12 cellular contexts compared by ENCODE assay signal in genomic region chr10:18144928-18145327, GRCh38. TPM values are rescaled to one million over a fixed set of nuclear protein-coding genes. Genes with fewer than 3 reads are reported as not detected.
DNase-seq lines count a peak whose midpoint lies in the region; ATAC-seq, FAIRE-seq and TF ChIP-seq lines count a peak whose summit lies in the region.
"Had no signal": no experiment of that assay in that cellular context is flagged by ENCODE, and none has a peak within 500 bp of the region (broad histone marks: within the 10 kb centered on the region; RNA-seq: fewer than 3 reads in every experiment).

No MANE protein-coding gene starts in this region.

- DNase-seq in GM23248 (peak; percentile 31), RWPE1 (ENCODE audit: low spot score) (no peak), fibroblast of the aortic adventitia (ENCODE audit: low read depth) (peak; percentile 54), pancreas (peak; percentile 43 to 79 (median 70)), NCI-H2196 (lab: John Stamatoyannopoulos, UW; ENCODE audit: unreplicated experiment) (no peak)
- DNase-seq in activated CD4-positive, alpha-beta T cell treated with anti-CD3 and anti-CD28 coated beads, Interleukin-2, amount 50 U/mL, for 1 hour, result no peak
- DNase-seq in stimulated activated CD8-positive, alpha-beta memory T cell treated with anti-CD3 and anti-CD28 coated beads, Interleukin-4, amount 100 ng/mL, for 48 hours, result no peak
- DNase-seq: activated CD4-positive, alpha-beta T cell treated with anti-CD3 and anti-CD28 coated beads, Interleukin-2, amount 50 U/mL, for 48 hours; Caco-2; NCI-H446 treated with DMSO at 0.1 percent for 48 hours; T-cell had no signal

- H3K9me2 ChIP-seq in GM23248 (ENCODE audit: insufficient read depth), result no peaks in the 10 kb centered on the region

- no peaks in the 10 kb centered on the region for H3K36me3 ChIP-seq in GM23248 (ENCODE audit: low read depth)
- no peaks in the 10 kb centered on the region for H3K36me3 ChIP-seq in pancreas

- H3K27ac ChIP-seq in GM23248, result no peak overlapping the region
- peak overlapping the region; percentile 32; the same call in 1 of the 2 replicates for H3K27ac ChIP-seq in RWPE1
- H3K27ac ChIP-seq in pancreas, result no peak overlapping the region

- CTCF ChIA-PET in RWPE1 (lab: Yijun Ruan, JAX), result interaction anchor here (0.5 kb wide), 1 partner anchor 60 kb away, joined by 4 read pairs; no protein-coding TSS in a partner anchor

- H4K20me1 ChIP-seq in GM23248 (ENCODE audit: insufficient read depth), result no peaks in the 10 kb centered on the region

- in situ Hi-C loops in GM23248 (cut with MboI), result no loop called here

- H3K79me2 ChIP-seq in GM23248 (ENCODE audit: insufficient read depth), result no peaks in the 10 kb centered on the region

- H3K4me3 ChIP-seq in GM23248 (no peak overlapping the region), fibroblast of the aortic adventitia (ENCODE audit: low read depth, low read length) (no peak overlapping the region), pancreas (no peak overlapping the region)

- H3F3A ChIP-seq in GM23248 (ENCODE audit: insufficient read depth), result peaks cover 11% of the 10 kb centered on the region; the same call in 1 of the 2 replicates

- no peaks in the 10 kb centered on the region for H3K4me1 ChIP-seq in GM23248 (ENCODE audit: insufficient read depth)
- peaks cover under 1 to 9% (median 5%) of the 10 kb centered on the region in 3 donors for H3K4me1 ChIP-seq in pancreas

- no peak overlapping the region for H3K9ac ChIP-seq in GM23248

- no peaks in the 10 kb centered on the region for H3K9me3 ChIP-seq in GM23248 (ENCODE audit: low read depth)
- H3K9me3 ChIP-seq in pancreas, result no peaks in the 10 kb centered on the region
- H3K9me3 ChIP-seq: Caco-2 had no signal

- H3K4me2 ChIP-seq in GM23248 (ENCODE audit: unreplicated experiment), result no peak overlapping the region

- POLR2A ChIA-PET in RWPE1 (lab: Yijun Ruan, JAX; ENCODE audit: low non-redundant PET), result no interaction called here

- WGBS in GM23248 (ENCODE audit: low coverage in 1 of 2, low lambda C conversion rate in 2 of 2, missing lambda C conversion rate in 2 of 2), 2 experiments, result 60 to 61% methylated on average over 6 of the region's 6 CpGs
- WGBS in pancreas, 2 donors, result 28 to 29% methylated on average over 6 of the region's 6 CpGs

- H2AFZ ChIP-seq in GM23248, result no peak overlapping the region

- H3K27me3 ChIP-seq in GM23248 (replicated peaks; ENCODE audit: insufficient read depth) (peaks cover 14% of the 10 kb centered on the region), pancreas (no peaks in the 10 kb centered on the region)

- peak; percentile 27 to 60 (median 52) for ATAC-seq in pancreas
- ATAC-seq in HG02938 (IDR thresholded peaks at IDR 0.05; ENCODE audit: unreplicated experiment), result no peak
- ATAC-seq: T-cell had no signal

- intact Hi-C loops in pancreas (cut with DNase I), result no loop called here

- no peak for FAIRE-seq in pancreas (lab: Jason Lieb, UNC)

- no peak for TF ChIP-seq CTCF in RWPE1 (conservative IDR thresholded peaks at IDR 0.05; ENCODE audit: low read depth)
- TF ChIP-seq CTCF in fibroblast of the aortic adventitia (IDR thresholded peaks at IDR 0.05; ENCODE audit: insufficient read depth, low read length), result no peak
- no peak for TF ChIP-seq CTCF in pancreas (IDR thresholded peaks at IDR 0.05)

RNA-seq across cellular contexts. Expression of gene CACNB2, which starts 4.7 kb away (rescaled TPM):
- 0.32 and 3.7 TPM in 2 replicates for total RNA-seq in GM23248 (2014; rRNA removed; shearing (Covaris generic))
- polyA plus RNA-seq in GM23248 (2016; fragmentation: Nextera tagmentation; extraction: Ambion mirVana), result 0.23 and 0.31 TPM in 2 replicates
- total RNA-seq in fibroblast of the aortic adventitia (ENCODE audit: low replicate concordance), result 0.82 and 2.1 TPM in 2 replicates
- total RNA-seq in pancreas, result 1 to 10 TPM; 4.9 to 9.6 (median 6.1) TPM
- polyA plus RNA-seq in pancreas, result 10 to 100 TPM in 1 of 2 donors, 1 to 10 TPM in 1; 9.6 to 11.1 TPM
- total RNA-seq: T-cell had no signal

Comparison
In these comparisons a context has a peak if more than half of its experiments do, and no peak if none do; other contexts are left out.
1. DNase-seq: peak in GM23248 (single experiment), fibroblast of the aortic adventitia (single experiment) and pancreas (6 of 6); none in RWPE1 (single experiment), activated CD4-positive, alpha-beta T cell treated with anti-CD3 and anti-CD28 coated beads, Interleukin-2, amount 50 U/mL, for 1 hour (single experiment), NCI-H2196 (single experiment) and stimulated activated CD8-positive, alpha-beta memory T cell treated with anti-CD3 and anti-CD28 coated beads, Interleukin-4, amount 100 ng/mL, for 48 hours (single experiment).